In genomic region chr5:160183075-160183474, GRCh38 we compare ENCODE assay signal across 19 cellular contexts. TPM values are rescaled to one million over a fixed set of nuclear protein-coding genes. Genes with fewer than 3 reads are reported as not detected.
A peak's percentile ranks its signal among the peaks of the same experiment; 100 is the strongest.
DNase-seq lines count a peak whose midpoint lies in the region; ATAC-seq and TF ChIP-seq lines count a peak whose summit lies in the region.
"Had no signal": no experiment of that assay in that cellular context is flagged by ENCODE, and none has a peak within 500 bp of the region (broad histone marks: within the 10 kb centered on the region; RNA-seq: fewer than 3 reads in every experiment).

No MANE protein-coding gene starts in this region.

- H3K9me3 ChIP-seq in PC-3 (ENCODE audit: low read length), result no peaks in the 10 kb centered on the region
- H3K9me3 ChIP-seq: left lung, upper lobe of right lung had no signal

- 0 out of 2 replicates have a peak overlapping the region, but pooled peaks have one; percentile 8 for H3K4me2 ChIP-seq in PC-3 (ENCODE audit: low read length)

- H2AFZ ChIP-seq in PC-3 (ENCODE audit: low read length), result no peak overlapping the region

- DNase-seq in EH (ENCODE audit: low read depth), result peak; percentile 21
- peak; percentile 62 for DNase-seq in PC-3
- DNase-seq in epithelial cell of prostate (ENCODE audit: low read depth, low spot score), result peak; percentile 41
- DNase-seq in omental fat pad (ENCODE audit: low spot score), result no peak
- no peak for DNase-seq in NCI-H510A (lab: John Stamatoyannopoulos, UW)
- no peak for DNase-seq in NCI-H128 (lab: John Stamatoyannopoulos, UW; ENCODE audit: unreplicated experiment)
- DNase-seq in stimulated activated CD4-positive, alpha-beta T cell treated with anti-CD3 and anti-CD28 coated beads, Interleukin-1b, Interleukin-23, amount 100 ng/mL, for 48 hours, result no peak
- DNase-seq: activated CD4-positive, alpha-beta T cell treated with anti-CD3 and anti-CD28 coated beads, Interleukin-2, amount 10 ng/mL, durations not matched to agents 24 days and 14 days; activated naive CD4-positive, alpha-beta T cell treated with anti-CD3 and anti-CD28 coated beads, Interleukin-2, amount 10 ng/mL, durations not matched to agents 7 days and 5 days; left lung; NCI-H1417; NCI-H2171; NCI-H82; stimulated activated CD4-positive, alpha-beta T cell treated with anti-CD3 and anti-CD28 coated beads, Interleukin-2, amount 100 ng/mL, for 24 hours; stimulated activated naive CD8-positive, alpha-beta T cell treated with anti-CD3 and anti-CD28 coated beads, Interleukin-15, amount 100 ng/mL, for 72 hours; upper lobe of right lung had no signal

- H3K79me2 ChIP-seq in PC-3 (ENCODE audit: low read length), result no peaks in the 10 kb centered on the region

- intact Hi-C loops in PC-3 (cut with micrococcal nuclease), result no loop called here

- no TSS peak for BruUV-seq in PC-3 (replicated peaks; lab: Mats Ljungman, UMichigan)

- no peak overlapping the region for H3K9ac ChIP-seq in PC-3 (ENCODE audit: low read length)

- no peak overlapping the region for H3K4me3 ChIP-seq in PC-3 (ENCODE audit: low read length)
- H3K4me3 ChIP-seq: left lung, upper lobe of right lung had no signal

- H3K4me1 ChIP-seq in PC-3 (ENCODE audit: insufficient read depth, low read length), result peaks cover 14% of the 10 kb centered on the region
- H3K4me1 ChIP-seq: upper lobe of right lung had no signal

- ATAC-seq in PC-3 (peak; percentile 58), omental fat pad (ENCODE audit: low FRiP score) (peak; percentile 9), HG03159 (IDR thresholded peaks at IDR 0.05; ENCODE audit: unreplicated experiment) (no peak)
- ATAC-seq: left lung; sciatic nerve; stimulated activated naive CD8-positive, alpha-beta T cell treated with anti-CD3 and anti-CD28 coated beads, Interleukin-15, amount 100 ng/mL, for 72 hours; upper lobe of right lung had no signal

- H3K36me3 ChIP-seq in PC-3 (ENCODE audit: low read depth, low read length), result no peaks in the 10 kb centered on the region
- H3K36me3 ChIP-seq: left lung, upper lobe of right lung had no signal

- no peaks in the 10 kb centered on the region for H4K20me1 ChIP-seq in PC-3 (ENCODE audit: low read length)

- no peaks in the 10 kb centered on the region for H3K9me2 ChIP-seq in PC-3 (replicated peaks; ENCODE audit: low read length)

- no peak for TF ChIP-seq CTCF in PC-3 (conservative IDR thresholded peaks at IDR 0.05; ENCODE audit: low read depth, low read length)
- no peak for TF ChIP-seq CTCF in omental fat pad (IDR thresholded peaks at IDR 0.05)

- no peak overlapping the region for H3K27ac ChIP-seq in PC-3 (ENCODE audit: low read length)
- no peak overlapping the region for H3K27ac ChIP-seq in epithelial cell of prostate
- H3K27ac ChIP-seq: left lung, upper lobe of right lung had no signal

- no peaks in the 10 kb centered on the region for H3K27me3 ChIP-seq in PC-3 (ENCODE audit: low read length)
- H3K27me3 ChIP-seq: left lung, upper lobe of right lung had no signal

- CTCF ChIA-PET in PC-3 (lab: Charles Lee), result no interaction called here

- POLR2A ChIA-PET in PC-3 (lab: Charles Lee; ENCODE audit: unreplicated experiment), result no interaction called here

- H3F3A ChIP-seq in PC-3 (ENCODE audit: low read length, unreplicated experiment), result no peaks in the 10 kb centered on the region

RNA-seq across cellular contexts. Expression of gene FABP6, which starts 46.2 kb away (rescaled TPM):
- total RNA-seq in PC-3 (2014; rRNA removed) (2.0 TPM in 1 of 2 replicates, not detected in the other), omental fat pad (not detected)
- total RNA-seq: activated CD4-positive, alpha-beta T cell treated with anti-CD3 and anti-CD28 coated beads, Interleukin-2, amount 10 ng/mL, durations not matched to agents 24 days and 14 days; mucosa of gallbladder; sciatic nerve; upper lobe of right lung had no signal

Comparison
In these comparisons a context has a peak if more than half of its experiments do, and no peak if none do; other contexts are left out.
1. DNase-seq: peak in EH (single experiment), PC-3 (single experiment) and epithelial cell of prostate (single experiment); none in omental fat pad (single experiment), NCI-H510A (single experiment), NCI-H128 (single experiment) and stimulated activated CD4-positive, alpha-beta T cell treated with anti-CD3 and anti-CD28 coated beads, Interleukin-1b, Interleukin-23, amount 100 ng/mL, for 48 hours (single experiment).